Comparison of ENCODE assay signal across 34 cellular contexts in genomic region chr1:63532727-63533126, GRCh38.
"Had no signal": no experiment of that assay in that cellular context is flagged by ENCODE, and none has a peak within 500 bp of the region (broad histone marks: within the 10 kb centered on the region; RNA-seq: fewer than 3 reads in every experiment).

No MANE protein-coding gene starts in this region.

- H3K4me1 ChIP-seq: ascending aorta, breast epithelium had no signal

- H3K36me3 ChIP-seq: brain microvascular endothelial cell, breast epithelium had no signal

- H3K4me3 ChIP-seq: ascending aorta, body of pancreas, breast epithelium had no signal

- H3K4me1 Mint-ChIP-seq: activated B cell treated with CpG ODN at 0.5 μM for 24 hours; activated CD4-positive, alpha-beta T cell treated with anti-CD3 and anti-CD28 coated beads, Interleukin-2, amount 10 ng/mL, durations not matched to agents 24 days and 14 days; activated naive CD4-positive, alpha-beta T cell treated with anti-CD3 and anti-CD28 coated beads, Interleukin-2, amount 10 ng/mL, durations not matched to agents 7 days and 5 days; activated naive CD4-positive, alpha-beta T cell treated with anti-CD3 and anti-CD28 coated beads, Interleukin-2, amount 50 U/mL, for 24 hours; activated naive CD8-positive, alpha-beta T cell treated with anti-CD3 and anti-CD28 coated beads, Interleukin-2, amount 10 ng/mL, durations not matched to agents 7 days and 5 days; activated naive CD8-positive, alpha-beta T cell treated with anti-CD3 and anti-CD28 coated beads, Interleukin-2, amount 50 U/mL, for 24 hours had no signal

- H3K27me3 ChIP-seq: ascending aorta, body of pancreas, brain microvascular endothelial cell, breast epithelium had no signal

- H3K27ac ChIP-seq: ascending aorta, body of pancreas, brain microvascular endothelial cell, breast epithelium, VCaP had no signal

- DNase-seq: activated B cell treated with CpG ODN at 0.5 μM for 24 hours; activated CD4-positive, alpha-beta memory T cell treated with anti-CD3 and anti-CD28 coated beads for 36 hours; activated CD4-positive, alpha-beta T cell treated with anti-CD3 and anti-CD28 coated beads for 4 hours; activated CD4-positive, alpha-beta T cell treated with anti-CD3 and anti-CD28 coated beads, Interleukin-2, amount 10 ng/mL, durations not matched to agents 24 days and 14 days; activated CD4-positive, alpha-beta T cell treated with anti-CD3 and anti-CD28 coated beads, Interleukin-2, amount 50 U/mL, for 1 hour; activated CD4-positive, alpha-beta T cell treated with anti-CD3 and anti-CD28 coated beads, Interleukin-2, amount 50 U/mL, for 4 hours; activated CD4-positive, CD25-positive, alpha-beta regulatory T cell treated with anti-CD3 and anti-CD28 coated beads, Interleukin-2, amount 50 U/mL, for 72 hours; activated CD8-positive, alpha-beta memory T cell treated with anti-CD3 and anti-CD28 coated beads, Interleukin-2, amount 50 U/mL, for 4 hours; activated CD8-positive, alpha-beta T cell treated with anti-CD3 and anti-CD28 coated beads for 36 hours; activated effector memory CD4-positive, alpha-beta T cell treated with Interleukin-2 at 50 U/mL for 16 hours; activated gamma-delta T cell; activated naive CD4-positive, alpha-beta T cell treated with anti-CD3 and anti-CD28 coated beads, Interleukin-2, amount 10 ng/mL, durations not matched to agents 7 days and 5 days; activated naive CD4-positive, alpha-beta T cell treated with Interleukin-2 at 50 U/mL for 16 hours; activated naive CD8-positive, alpha-beta T cell treated with anti-CD3 and anti-CD28 coated beads, Interleukin-2, amount 10 ng/mL, durations not matched to agents 7 days and 5 days; activated naive CD8-positive, alpha-beta T cell treated with anti-CD3 and anti-CD28 coated beads, Interleukin-2, amount 50 U/mL, for 24 hours; activated T-cell treated with anti-CD3 and anti-CD28 coated beads for 4 hours; activated T-cell treated with anti-CD3 and anti-CD28 coated beads, Interleukin-2, amount 50 U/mL, for 1 hour; activated T-cell treated with anti-CD3 and anti-CD28 coated beads, Interleukin-2, amount 50 U/mL, for 48 hours; amygdala; anterior cingulate cortex; body of pancreas; brain microvascular endothelial cell; central memory CD4-positive, alpha-beta T cell; T-helper 2 cell; T-helper 9 cell had no signal

- ATAC-seq: activated CD8-positive, alpha-beta T cell treated with anti-CD3 and anti-CD28 coated beads for 36 hours; activated naive CD8-positive, alpha-beta T cell treated with anti-CD3 and anti-CD28 coated beads, Interleukin-2, amount 50 U/mL, for 24 hours; body of pancreas had no signal

- FAIRE-seq: TTC549 had no signal

- H3K4me3 Mint-ChIP-seq: activated B cell treated with CpG ODN at 0.5 μM for 24 hours; activated CD4-positive, alpha-beta memory T cell treated with anti-CD3 and anti-CD28 coated beads for 36 hours; activated CD4-positive, alpha-beta T cell treated with anti-CD3 and anti-CD28 coated beads, Interleukin-2, amount 10 ng/mL, durations not matched to agents 24 days and 14 days; activated CD8-positive, alpha-beta T cell treated with anti-CD3 and anti-CD28 coated beads for 36 hours; activated naive CD4-positive, alpha-beta T cell treated with anti-CD3 and anti-CD28 coated beads, Interleukin-2, amount 10 ng/mL, durations not matched to agents 7 days and 5 days; activated naive CD4-positive, alpha-beta T cell treated with anti-CD3 and anti-CD28 coated beads, Interleukin-2, amount 50 U/mL, for 24 hours; activated naive CD8-positive, alpha-beta T cell; activated naive CD8-positive, alpha-beta T cell treated with anti-CD3 and anti-CD28 coated beads, Interleukin-2, amount 10 ng/mL, durations not matched to agents 7 days and 5 days; activated naive CD8-positive, alpha-beta T cell treated with anti-CD3 and anti-CD28 coated beads, Interleukin-2, amount 50 U/mL, for 24 hours; T-helper 1 cell treated with Interleukin-12 subunit alpha and Interleukin-12 subunit beta and Interleukin-4 antibody, amounts not matched to agents 30 μg/mL and 1 μg/mL, for 36 hours; T-helper 2 cell treated with Interferon-gamma antibody and Interleukin-4, amounts not matched to agents 5 μg/mL and 100 μg/mL, for 36 hours had no signal

- H3K36me3 Mint-ChIP-seq: activated naive CD8-positive, alpha-beta T cell treated with anti-CD3 and anti-CD28 coated beads, Interleukin-2, amount 10 ng/mL, durations not matched to agents 7 days and 5 days had no signal

- H3K27me3 Mint-ChIP-seq: activated B cell treated with CpG ODN at 0.5 μM for 24 hours; activated CD4-positive, alpha-beta memory T cell treated with anti-CD3 and anti-CD28 coated beads for 36 hours; activated CD4-positive, alpha-beta T cell treated with anti-CD3 and anti-CD28 coated beads, Interleukin-2, amount 10 ng/mL, durations not matched to agents 24 days and 14 days; activated CD8-positive, alpha-beta T cell treated with anti-CD3 and anti-CD28 coated beads for 36 hours; activated naive CD4-positive, alpha-beta T cell treated with anti-CD3 and anti-CD28 coated beads, Interleukin-2, amount 10 ng/mL, durations not matched to agents 7 days and 5 days; activated naive CD4-positive, alpha-beta T cell treated with anti-CD3 and anti-CD28 coated beads, Interleukin-2, amount 50 U/mL, for 24 hours; activated naive CD8-positive, alpha-beta T cell; activated naive CD8-positive, alpha-beta T cell treated with anti-CD3 and anti-CD28 coated beads, Interleukin-2, amount 10 ng/mL, durations not matched to agents 7 days and 5 days; activated naive CD8-positive, alpha-beta T cell treated with anti-CD3 and anti-CD28 coated beads, Interleukin-2, amount 50 U/mL, for 24 hours had no signal

- H3K9me3 Mint-ChIP-seq: activated B cell treated with CpG ODN at 0.5 μM for 24 hours; activated CD4-positive, alpha-beta memory T cell treated with anti-CD3 and anti-CD28 coated beads for 36 hours; activated CD4-positive, alpha-beta T cell treated with anti-CD3 and anti-CD28 coated beads, Interleukin-2, amount 10 ng/mL, durations not matched to agents 24 days and 14 days; activated CD8-positive, alpha-beta T cell treated with anti-CD3 and anti-CD28 coated beads for 36 hours; activated naive CD4-positive, alpha-beta T cell treated with anti-CD3 and anti-CD28 coated beads, Interleukin-2, amount 10 ng/mL, durations not matched to agents 7 days and 5 days; activated naive CD4-positive, alpha-beta T cell treated with anti-CD3 and anti-CD28 coated beads, Interleukin-2, amount 50 U/mL, for 24 hours; activated naive CD8-positive, alpha-beta T cell treated with anti-CD3 and anti-CD28 coated beads, Interleukin-2, amount 10 ng/mL, durations not matched to agents 7 days and 5 days; activated naive CD8-positive, alpha-beta T cell treated with anti-CD3 and anti-CD28 coated beads, Interleukin-2, amount 50 U/mL, for 24 hours; activated T-helper 2 cell treated with anti-CD3 and anti-CD28 coated beads, Interferon-gamma antibody, Interleukin-2, Interleukin-4, amounts not matched to agents 10 μg/mL and 5 μg/mL and 100 μg/mL, durations not matched to agents 14 hours and 24 hours and 36 hours; T-helper 1 cell treated with Interleukin-12 subunit alpha and Interleukin-12 subunit beta and Interleukin-4 antibody, amounts not matched to agents 30 μg/mL and 1 μg/mL, for 36 hours; T-helper 2 cell treated with Interferon-gamma antibody and Interleukin-4, amounts not matched to agents 5 μg/mL and 100 μg/mL, for 36 hours had no signal

- H3K27ac Mint-ChIP-seq: activated B cell treated with CpG ODN at 0.5 μM for 24 hours; activated CD4-positive, alpha-beta memory T cell treated with anti-CD3 and anti-CD28 coated beads for 36 hours; activated CD4-positive, alpha-beta T cell treated with anti-CD3 and anti-CD28 coated beads, Interleukin-2, amount 10 ng/mL, durations not matched to agents 24 days and 14 days; activated CD8-positive, alpha-beta T cell treated with anti-CD3 and anti-CD28 coated beads for 36 hours; activated naive CD4-positive, alpha-beta T cell treated with anti-CD3 and anti-CD28 coated beads, Interleukin-2, amount 10 ng/mL, durations not matched to agents 7 days and 5 days; activated naive CD4-positive, alpha-beta T cell treated with anti-CD3 and anti-CD28 coated beads, Interleukin-2, amount 50 U/mL, for 24 hours; activated naive CD8-positive, alpha-beta T cell; activated naive CD8-positive, alpha-beta T cell treated with anti-CD3 and anti-CD28 coated beads, Interleukin-2, amount 10 ng/mL, durations not matched to agents 7 days and 5 days; activated naive CD8-positive, alpha-beta T cell treated with anti-CD3 and anti-CD28 coated beads, Interleukin-2, amount 50 U/mL, for 24 hours; activated T-helper 2 cell treated with anti-CD3 and anti-CD28 coated beads, Interferon-gamma antibody, Interleukin-2, Interleukin-4, amounts not matched to agents 10 μg/mL and 5 μg/mL and 100 μg/mL, durations not matched to agents 14 hours and 24 hours and 36 hours; T-helper 1 cell treated with Interleukin-12 subunit alpha and Interleukin-12 subunit beta and Interleukin-4 antibody, amounts not matched to agents 30 μg/mL and 1 μg/mL, for 36 hours; T-helper 2 cell treated with Interferon-gamma antibody and Interleukin-4, amounts not matched to agents 5 μg/mL and 100 μg/mL, for 36 hours had no signal

- H3K9me3 ChIP-seq: ascending aorta, body of pancreas, breast epithelium had no signal
